ENCODE assay signal across 19 cellular contexts in genomic region chr11:62479631-62480201, GRCh38.
DNase-seq lines count a peak whose midpoint lies in the region; ATAC-seq and TF ChIP-seq lines count a peak whose summit lies in the region.
"Had no signal": no experiment of that assay in that cellular context is flagged by ENCODE, and none has a peak within 500 bp of the region (broad histone marks: within the 10 kb centered on the region; RNA-seq: fewer than 3 reads in every experiment).

No MANE protein-coding gene starts in this region.

- intact Hi-C loops in right cardiac atrium (cut with DNase I) (loop anchor here in 1 of 4 donors (10.0 kb wide), 1 partner anchor 45 kb away; no protein-coding TSS in a partner anchor), left ventricle myocardium inferior (cut with micrococcal nuclease) (no loop called here)

- TF ChIP-seq CTCF in left ventricle myocardium inferior (IDR thresholded peaks at IDR 0.05; ENCODE audit: borderline replicate concordance): no peak
- TF ChIP-seq CTCF in hepatocyte (IDR thresholded peaks at IDR 0.05; ENCODE audit: poor library complexity): no peak

- no peaks in the 10 kb centered on the region for H3K27me3 ChIP-seq in right cardiac atrium (ENCODE audit: control insufficient read depth, insufficient read depth)
- no peaks in the 10 kb centered on the region for H3K27me3 ChIP-seq in left ventricle myocardium inferior (ENCODE audit: low read depth)
- no peaks in the 10 kb centered on the region for H3K27me3 ChIP-seq in hepatocyte
- no peaks in the 10 kb centered on the region for H3K27me3 ChIP-seq in rectal smooth muscle tissue (ENCODE audit: control insufficient read depth, insufficient read depth, low read length)

- H3K4me1 ChIP-seq in right cardiac atrium (ENCODE audit: control insufficient read depth, insufficient read depth, low read length): no peaks in the 10 kb centered on the region
- peaks cover 15% of the 10 kb centered on the region for H3K4me1 ChIP-seq in left ventricle myocardium inferior
- H3K4me1 ChIP-seq in hepatocyte (ENCODE audit: insufficient read depth): peaks cover 20% of the 10 kb centered on the region
- H3K4me1 ChIP-seq in rectal smooth muscle tissue (ENCODE audit: control insufficient read depth, insufficient read depth, low read length): peaks cover 9% of the 10 kb centered on the region

- peak overlapping the region; percentile 51 for H3K4me2 ChIP-seq in hepatocyte

- 51% methylated on average over 7 of the region's 7 CpGs for WGBS in right cardiac atrium
- 47% methylated on average over 7 of the region's 7 CpGs for WGBS in hepatocyte (ENCODE audit: low lambda C conversion rate, missing lambda C conversion rate)

- H4K20me1 ChIP-seq in hepatocyte (ENCODE audit: insufficient read depth, poor library complexity, severe bottlenecking): no peaks in the 10 kb centered on the region

- ATAC-seq in right cardiac atrium: peak; percentile 50 to 66
- ATAC-seq: activated CD8-positive, alpha-beta T cell treated with anti-CD3 and anti-CD28 coated beads, Interleukin-2, amount 10 ng/mL, durations not matched to agents 7 days and 5 days; activated T-helper 17 cell treated with anti-CD3 and anti-CD28 coated beads, Interleukin-2, amount 50 U/mL, for 72 hours; HCT116; stimulated activated naive B cell treated with anti-CD40 and anti-IgM and Interleukin-4, amounts not matched to agents 10 μg/mL and 1 μg/mL and 100 μg/mL, for 72 hours had no signal

- H3K27ac ChIP-seq in right cardiac atrium (ENCODE audit: low read length) (peak overlapping the region; percentile 49), left ventricle myocardium inferior (replicated peaks) (no peak overlapping the region), hepatocyte (peak overlapping the region; percentile 88), rectal smooth muscle tissue (ENCODE audit: low read depth, low read length) (peak overlapping the region; percentile 83)

- no peaks in the 10 kb centered on the region for H3K79me2 ChIP-seq in hepatocyte

- DNase-seq in right cardiac atrium: peak in 2 of 3 donors; percentile 28 to 57
- DNase-seq in left ventricle myocardium inferior: no peak
- no peak for DNase-seq in hepatocyte (ENCODE audit: low spot score)
- no peak for DNase-seq in central memory CD4-positive, alpha-beta T cell
- no peak for DNase-seq in EL
- DNase-seq in NCI-H226: no peak
- no peak for DNase-seq in NCI-H1930 (lab: John Stamatoyannopoulos, UW)
- DNase-seq: activated CD8-positive, alpha-beta T cell treated with anti-CD3 and anti-CD28 coated beads, Interleukin-2, amount 10 ng/mL, durations not matched to agents 7 days and 5 days; anterior cingulate cortex; CD4-positive, alpha-beta memory T cell; dorsolateral prefrontal cortex; KBM-7; NCI-H1436; NCI-H524 treated with DMSO at 0.1 percent for 48 hours; stimulated activated naive B cell treated with anti-CD40 and anti-IgM and Interleukin-4, amounts not matched to agents 10 μg/mL and 1 μg/mL and 100 μg/mL, for 72 hours had no signal

- H3K9me3 ChIP-seq in right cardiac atrium (ENCODE audit: control insufficient read depth, low read length) (no peaks in the 10 kb centered on the region), left ventricle myocardium inferior (replicated peaks) (no peaks in the 10 kb centered on the region), hepatocyte (ENCODE audit: low read depth) (no peaks in the 10 kb centered on the region)

- no peaks in the 10 kb centered on the region for H3K36me3 ChIP-seq in left ventricle myocardium inferior
- no peaks in the 10 kb centered on the region for H3K36me3 ChIP-seq in hepatocyte (replicated peaks; ENCODE audit: insufficient read depth, low read depth)
- no peaks in the 10 kb centered on the region for H3K36me3 ChIP-seq in rectal smooth muscle tissue (ENCODE audit: control insufficient read depth, insufficient read depth, low read length)

- H3K4me3 ChIP-seq in right cardiac atrium (ENCODE audit: low read length) (no peak overlapping the region), left ventricle myocardium inferior (no peak overlapping the region), hepatocyte (no peak overlapping the region), rectal smooth muscle tissue (ENCODE audit: low read length) (no peak overlapping the region)
- H3K4me3 ChIP-seq: dorsolateral prefrontal cortex, skin epidermis had no signal

- no peaks in the 10 kb centered on the region for H3K9me2 ChIP-seq in hepatocyte (replicated peaks; ENCODE audit: insufficient read depth)

- no peak overlapping the region for H2AFZ ChIP-seq in hepatocyte

- no peak overlapping the region for H3K9ac ChIP-seq in rectal smooth muscle tissue (ENCODE audit: low read length)

Comparison
In these comparisons a context has a peak if more than half of its experiments do, and no peak if none do; other contexts are left out.
1. DNase-seq: peak in right cardiac atrium (2 of 3); none in left ventricle myocardium inferior (single experiment), hepatocyte (single experiment), central memory CD4-positive, alpha-beta T cell (single experiment), EL (single experiment), NCI-H226 (single experiment) and NCI-H1930 (0 of 2).